23 cellular contexts compared by ENCODE assay signal in genomic region chr3:37819591-37819990, GRCh38. TPM values are rescaled to one million over a fixed set of nuclear protein-coding genes. Genes with fewer than 3 reads are reported as not detected.
DNase-seq lines count a peak whose midpoint lies in the region; ATAC-seq and TF ChIP-seq lines count a peak whose summit lies in the region.
"Had no signal": no experiment of that assay in that cellular context is flagged by ENCODE, and none has a peak within 500 bp of the region (broad histone marks: within the 10 kb centered on the region; RNA-seq: fewer than 3 reads in every experiment).

No MANE protein-coding gene starts in this region.

- H3K27me3 ChIP-seq in rectal smooth muscle tissue (ENCODE audit: control insufficient read depth, insufficient read depth, low read length): no peaks in the 10 kb centered on the region
- H3K27me3 ChIP-seq: dorsolateral prefrontal cortex, testis had no signal

- no peak for ATAC-seq in HG02970 (IDR thresholded peaks at IDR 0.05; ENCODE audit: low FRiP score, unreplicated experiment)
- ATAC-seq: lower lobe of right lung; psoas muscle; stimulated activated naive B cell treated with anti-CD40 and anti-IgM and Interleukin-4, amounts not matched to agents 10 μg/mL and 1 μg/mL and 100 μg/mL, for 72 hours; WTC11 had no signal

- H3K4me1 ChIP-seq in rectal smooth muscle tissue (ENCODE audit: control insufficient read depth, insufficient read depth, low read length): peaks cover 30% of the 10 kb centered on the region
- H3K4me1 ChIP-seq: HAP-1, lower lobe of right lung, psoas muscle, testis had no signal

- DNase-seq in M059J (ENCODE audit: low read depth) (peak; percentile 47), glomerular visceral epithelial cell (ENCODE audit: extremely low spot score) (peak; percentile 41), OCI-M2 (lab: John Stamatoyannopoulos, UW; ENCODE audit: unreplicated experiment) (no peak), pons (ENCODE audit: low spot score) (no peak)
- DNase-seq: anterior cingulate cortex; cerebellar nuclear complex; dorsolateral prefrontal cortex; EL; hypothalamus; lower lobe of right lung; NCI-H1048; NCI-H187 treated with DMSO at 0.1 percent for 48 hours; NCI-H748 treated with DMSO at 0.1 percent for 48 hours; psoas muscle; stimulated activated CD4-positive, alpha-beta T cell treated with anti-CD3 and anti-CD28 coated beads, Interleukin-4, amount 100 ng/mL, for 24 hours; stimulated activated naive B cell treated with anti-CD40 and anti-IgM and Interleukin-4, amounts not matched to agents 10 μg/mL and 1 μg/mL and 100 μg/mL, for 72 hours; T1000; testis had no signal

- H3K27ac ChIP-seq in VCaP: peak overlapping the region; percentile 64
- peak overlapping the region; percentile 80 for H3K27ac ChIP-seq in rectal smooth muscle tissue (ENCODE audit: low read depth, low read length)
- H3K27ac ChIP-seq: lower lobe of right lung, psoas muscle, testis had no signal

- H3K9ac ChIP-seq in rectal smooth muscle tissue (ENCODE audit: low read length): no peak overlapping the region

- TF ChIP-seq CTCF in VCaP (conservative IDR thresholded peaks at IDR 0.05): no peak

- no peak overlapping the region for H3K4me3 ChIP-seq in rectal smooth muscle tissue (ENCODE audit: low read length)
- H3K4me3 ChIP-seq: dorsolateral prefrontal cortex, HAP-1, lower lobe of right lung, psoas muscle, testis had no signal

- no peaks in the 10 kb centered on the region for H3K36me3 ChIP-seq in rectal smooth muscle tissue (ENCODE audit: control insufficient read depth, insufficient read depth, low read length)
- H3K36me3 ChIP-seq: HAP-1 had no signal

RNA-seq across cellular contexts. Expression of gene CTDSPL, which starts 42.1 kb away (rescaled TPM):
- 9.5 and 18.3 TPM in 2 replicates for total RNA-seq in M059J (2014; rRNA removed; shearing (Covaris generic))

Comparison
In these comparisons a context has a peak if more than half of its experiments do, and no peak if none do; other contexts are left out.
1. DNase-seq: peak in M059J (single experiment) and glomerular visceral epithelial cell (single experiment); none in OCI-M2 (single experiment) and pons (single experiment).